ENCODE assay signal across 17 cellular contexts in the genomic region with DNA sequence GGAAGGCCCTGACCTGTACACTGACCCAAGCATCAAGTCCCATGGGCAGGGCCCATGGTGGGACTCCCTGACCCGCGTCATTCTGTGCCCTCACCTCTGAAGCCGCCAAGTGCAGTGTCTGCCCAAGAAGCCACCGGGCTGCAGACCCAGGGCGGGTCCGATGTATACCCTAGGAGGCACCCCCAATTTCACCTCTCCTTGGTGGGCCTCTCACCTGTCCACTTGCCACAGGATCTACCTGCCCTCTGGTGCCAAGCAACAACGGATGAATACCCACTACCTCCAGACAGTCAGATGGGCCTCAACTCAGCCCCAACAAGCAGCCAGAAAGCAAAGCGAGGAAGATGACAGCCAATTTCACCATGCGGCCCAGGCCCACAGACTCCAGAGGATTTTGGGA.
"Had no signal": no experiment of that assay in that cellular context is flagged by ENCODE, and none has a peak within 500 bp of the region (broad histone marks: within the 10 kb centered on the region; RNA-seq: fewer than 3 reads in every experiment).

No MANE protein-coding gene starts in this region.

- H3K36me3 Mint-ChIP-seq: activated naive CD4-positive, alpha-beta T cell treated with anti-CD3 and anti-CD28 coated beads, Interleukin-2, amount 50 U/mL, for 72 hours; stimulated activated effector memory CD8-positive, alpha-beta T cell treated with anti-CD3 and anti-CD28 coated beads, Interleukin-12 subunit alpha, Interleukin-12 subunit beta, amount 100 ng/mL, for 72 hours had no signal

- H3K36me3 ChIP-seq: ovary had no signal

- H3K27ac Mint-ChIP-seq: activated naive CD4-positive, alpha-beta T cell treated with anti-CD3 and anti-CD28 coated beads, Interleukin-2, amount 50 U/mL, for 72 hours; stimulated activated effector memory CD8-positive, alpha-beta T cell treated with anti-CD3 and anti-CD28 coated beads, Interleukin-12 subunit alpha, Interleukin-12 subunit beta, amount 100 ng/mL, for 72 hours had no signal

- DNase-seq: activated CD4-positive, alpha-beta T cell treated with anti-CD3 and anti-CD28 coated beads, Interleukin-2, amount 50 U/mL, for 1 hour; activated CD4-positive, CD25-positive, alpha-beta regulatory T cell treated with anti-CD3 and anti-CD28 coated beads, Interleukin-2, amount 50 U/mL, for 72 hours; activated gamma-delta T cell; dermis blood vessel endothelial cell; effector memory CD4-positive, alpha-beta T cell; lower lobe of right lung; stimulated activated CD4-positive, alpha-beta T cell treated with anti-CD3 and anti-CD28 coated beads, Interleukin-4, amount 100 ng/mL, for 24 hours; stomach; T-helper 1 cell; T-helper 9 cell had no signal

- H3K27ac ChIP-seq: esophagus muscularis mucosa, lower lobe of right lung, ovary, stomach had no signal

- H3K9me3 Mint-ChIP-seq: activated naive CD4-positive, alpha-beta T cell treated with anti-CD3 and anti-CD28 coated beads, Interleukin-2, amount 50 U/mL, for 72 hours; stimulated activated effector memory CD8-positive, alpha-beta T cell treated with anti-CD3 and anti-CD28 coated beads, Interleukin-12 subunit alpha, Interleukin-12 subunit beta, amount 100 ng/mL, for 72 hours had no signal

- H3K9me3 ChIP-seq: esophagus muscularis mucosa, lower lobe of right lung, ovary, stomach had no signal

- H3K4me3 ChIP-seq: esophagus muscularis mucosa, lower lobe of right lung, ovary, stomach had no signal

- H3K27me3 ChIP-seq: esophagus muscularis mucosa, ovary, stomach had no signal

- FAIRE-seq: endothelial cell of umbilical vein had no signal

- ATAC-seq: activated naive CD4-positive, alpha-beta T cell treated with anti-CD3 and anti-CD28 coated beads, Interleukin-2, amount 50 U/mL, for 72 hours; lower lobe of right lung; sciatic nerve; SK-N-SH treated with all-trans-retinoic acid at 6 μM for 48 hours; stimulated activated effector memory CD8-positive, alpha-beta T cell treated with anti-CD3 and anti-CD28 coated beads, Interleukin-12 subunit alpha, Interleukin-12 subunit beta, amount 100 ng/mL, for 72 hours had no signal

- H3K4me3 Mint-ChIP-seq: stimulated activated effector memory CD8-positive, alpha-beta T cell treated with anti-CD3 and anti-CD28 coated beads, Interleukin-12 subunit alpha, Interleukin-12 subunit beta, amount 100 ng/mL, for 72 hours had no signal
